3 cellular contexts compared by ENCODE assay signal in genomic region chr20:56750430-56750829, GRCh38.
A peak's percentile ranks its signal among the peaks of the same experiment; 100 is the strongest.
TF ChIP-seq lines count a peak whose summit lies in the region.

No MANE protein-coding gene starts in this region.

TF ChIP-seq in HCT116, 20 proteins besides CTCF, POLR2A, EP300 and RAD21:
- no peak for TF ChIP-seq ZBTB33 (IDR thresholded peaks at IDR 0.05; ENCODE audit: extremely low read depth, insufficient replicate concordance, low read length)
- TF ChIP-seq, protein P1, sequence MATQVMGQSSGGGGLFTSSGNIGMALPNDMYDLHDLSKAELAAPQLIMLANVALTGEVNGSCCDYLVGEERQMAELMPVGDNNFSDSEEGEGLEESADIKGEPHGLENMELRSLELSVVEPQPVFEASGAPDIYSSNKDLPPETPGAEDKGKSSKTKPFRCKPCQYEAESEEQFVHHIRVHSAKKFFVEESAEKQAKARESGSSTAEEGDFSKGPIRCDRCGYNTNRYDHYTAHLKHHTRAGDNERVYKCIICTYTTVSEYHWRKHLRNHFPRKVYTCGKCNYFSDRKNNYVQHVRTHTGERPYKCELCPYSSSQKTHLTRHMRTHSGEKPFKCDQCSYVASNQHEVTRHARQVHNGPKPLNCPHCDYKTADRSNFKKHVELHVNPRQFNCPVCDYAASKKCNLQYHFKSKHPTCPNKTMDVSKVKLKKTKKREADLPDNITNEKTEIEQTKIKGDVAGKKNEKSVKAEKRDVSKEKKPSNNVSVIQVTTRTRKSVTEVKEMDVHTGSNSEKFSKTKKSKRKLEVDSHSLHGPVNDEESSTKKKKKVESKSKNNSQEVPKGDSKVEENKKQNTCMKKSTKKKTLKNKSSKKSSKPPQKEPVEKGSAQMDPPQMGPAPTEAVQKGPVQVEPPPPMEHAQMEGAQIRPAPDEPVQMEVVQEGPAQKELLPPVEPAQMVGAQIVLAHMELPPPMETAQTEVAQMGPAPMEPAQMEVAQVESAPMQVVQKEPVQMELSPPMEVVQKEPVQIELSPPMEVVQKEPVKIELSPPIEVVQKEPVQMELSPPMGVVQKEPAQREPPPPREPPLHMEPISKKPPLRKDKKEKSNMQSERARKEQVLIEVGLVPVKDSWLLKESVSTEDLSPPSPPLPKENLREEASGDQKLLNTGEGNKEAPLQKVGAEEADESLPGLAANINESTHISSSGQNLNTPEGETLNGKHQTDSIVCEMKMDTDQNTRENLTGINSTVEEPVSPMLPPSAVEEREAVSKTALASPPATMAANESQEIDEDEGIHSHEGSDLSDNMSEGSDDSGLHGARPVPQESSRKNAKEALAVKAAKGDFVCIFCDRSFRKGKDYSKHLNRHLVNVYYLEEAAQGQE (IDR thresholded peaks at IDR 0.05; ENCODE audit: low read depth): no peak
- TF ChIP-seq POLR2AphosphoS5 (IDR thresholded peaks at IDR 0.05; ENCODE audit: low read depth, low read length): no peak
- no peak for TF ChIP-seq ELF1 (IDR thresholded peaks at IDR 0.05; ENCODE audit: borderline replicate concordance, low read depth)
- no peak for TF ChIP-seq TCF7L2 (IDR thresholded peaks at IDR 0.05; ENCODE audit: borderline replicate concordance, extremely low read depth, insufficient read depth, insufficient read length)
- no peak for TF ChIP-seq EZH2 (IDR thresholded peaks at IDR 0.05)
- TF ChIP-seq EZH2phosphoT487 (IDR thresholded peaks at IDR 0.05; ENCODE audit: borderline replicate concordance): no peak

TF ChIP-seq in H1, 55 proteins besides CTCF, POLR2A, EP300 and RAD21:
- no peak for TF ChIP-seq TAF7 (optimal IDR thresholded peaks at IDR 0.05; ENCODE audit: borderline replicate concordance, low read depth, low read length)
- TF ChIP-seq MAX (IDR thresholded peaks at IDR 0.05): peak; percentile 97
- no peak for TF ChIP-seq SIX5 (IDR thresholded peaks at IDR 0.05; ENCODE audit: low read depth, low read length)
- no peak for TF ChIP-seq JUND (IDR thresholded peaks at IDR 0.05; ENCODE audit: low read length)
- peak; percentile 57 for TF ChIP-seq CHD2 (IDR thresholded peaks at IDR 0.05; ENCODE audit: low read length)
- peak; percentile 84 for TF ChIP-seq SP1 (IDR thresholded peaks at IDR 0.05; ENCODE audit: low read depth, low read length)
- TF ChIP-seq, protein P2, sequence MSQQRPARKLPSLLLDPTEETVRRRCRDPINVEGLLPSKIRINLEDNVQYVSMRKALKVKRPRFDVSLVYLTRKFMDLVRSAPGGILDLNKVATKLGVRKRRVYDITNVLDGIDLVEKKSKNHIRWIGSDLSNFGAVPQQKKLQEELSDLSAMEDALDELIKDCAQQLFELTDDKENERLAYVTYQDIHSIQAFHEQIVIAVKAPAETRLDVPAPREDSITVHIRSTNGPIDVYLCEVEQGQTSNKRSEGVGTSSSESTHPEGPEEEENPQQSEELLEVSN (IDR thresholded peaks at IDR 0.05): peak; percentile 92

TF ChIP-seq in HepG2, 621 proteins besides CTCF, POLR2A, EP300 and RAD21:
- TF ChIP-seq MATR3 (CRISPR knock-in tag; IDR thresholded peaks at IDR 0.05) (no peak), BATF2 (CRISPR knock-in tag; IDR thresholded peaks at IDR 0.05) (no peak), MYC (CRISPR knock-in tag; IDR thresholded peaks at IDR 0.05; ENCODE audit: borderline replicate concordance) (no peak), NFYC (CRISPR knock-in tag; IDR thresholded peaks at IDR 0.05) (peak; percentile 25; the same call in 1 of the 2 replicates)
